1 cellular context compared by ENCODE assay signal in the genomic region with DNA sequence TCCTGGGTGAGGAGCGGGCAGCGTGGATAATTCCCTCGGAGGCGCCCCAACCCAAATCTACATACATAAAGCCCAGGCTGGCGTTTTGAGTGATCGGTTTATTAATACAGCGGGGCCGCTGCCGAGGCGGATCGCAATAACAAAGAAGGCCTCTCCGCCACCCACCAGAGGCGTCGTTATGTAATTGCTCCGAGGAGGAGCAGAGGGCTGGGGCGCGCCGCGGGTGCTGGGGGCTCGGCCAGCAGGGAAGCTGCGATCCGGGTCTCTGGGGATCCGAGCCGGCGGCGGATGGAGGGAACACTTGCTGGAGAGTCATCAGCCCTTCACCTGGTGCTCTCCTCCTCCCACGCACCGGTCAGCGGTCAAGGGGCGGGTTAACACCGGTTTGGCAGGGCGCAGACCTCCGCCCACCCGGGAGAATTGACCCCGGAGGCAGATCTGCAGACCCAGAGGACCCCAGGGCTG.
TF ChIP-seq lines count a peak whose summit lies in the region.

No MANE protein-coding gene starts in this region.

TF ChIP-seq in H1, 55 proteins besides CTCF, POLR2A, EP300 and RAD21 (continued from another document):
- TF ChIP-seq SP4 (IDR thresholded peaks at IDR 0.05; ENCODE audit: low read length) (no peak), KDM1A (IDR thresholded peaks at IDR 0.05; ENCODE audit: borderline replicate concordance, low read length) (no peak), SIN3A (conservative IDR thresholded peaks at IDR 0.05 in 1 of 2, IDR thresholded peaks at IDR 0.05 in 1 of 2; ENCODE audit: low read depth in 1 of 2, low read length in 2 of 2) (no peak), KDM4A (IDR thresholded peaks at IDR 0.05; ENCODE audit: low read depth, low read length, severe bottlenecking) (no peak), CHD1 (IDR thresholded peaks at IDR 0.05; ENCODE audit: low read depth, low read length) (no peak), EGR1 (IDR thresholded peaks at IDR 0.05; ENCODE audit: borderline replicate concordance, low read depth, low read length) (peak; percentile 76; the same call in 1 of the 2 replicates), JUND (IDR thresholded peaks at IDR 0.05; ENCODE audit: low read length) (no peak), BACH1 (IDR thresholded peaks at IDR 0.05; ENCODE audit: low read length) (no peak), KDM5A (IDR thresholded peaks at IDR 0.05; ENCODE audit: low read length) (no peak), TAF1 (IDR thresholded peaks at IDR 0.05; ENCODE audit: low read depth, low read length) (no peak), SP2 (IDR thresholded peaks at IDR 0.05; ENCODE audit: low read length) (no peak), CEBPB (IDR thresholded peaks at IDR 0.05; ENCODE audit: low read depth, low read length) (no peak), ASH2L (IDR thresholded peaks at IDR 0.05; ENCODE audit: low read length) (peak; percentile 20), JUN (IDR thresholded peaks at IDR 0.05; ENCODE audit: low read depth, low read length) (no peak), TEAD4 (IDR thresholded peaks at IDR 0.05; ENCODE audit: low read depth, low read length) (no peak), POU5F1 (IDR thresholded peaks at IDR 0.05; ENCODE audit: low read depth, low read length) (no peak), SAP30 (IDR thresholded peaks at IDR 0.05; ENCODE audit: insufficient read depth, insufficient replicate concordance, low read length) (no peak), PHF8 (conservative IDR thresholded peaks at IDR 0.05; ENCODE audit: low read depth, low read length) (no peak), RBBP5 (IDR thresholded peaks at IDR 0.05; ENCODE audit: borderline replicate concordance, low read depth, low read length) (0 out of 2 replicates have a peak, but pooled peaks have one; percentile 36), EZH2 (IDR thresholded peaks at IDR 0.05; ENCODE audit: low read depth, low read length, severe bottlenecking) (no peak)
- TF ChIP-seq, protein P1, sequence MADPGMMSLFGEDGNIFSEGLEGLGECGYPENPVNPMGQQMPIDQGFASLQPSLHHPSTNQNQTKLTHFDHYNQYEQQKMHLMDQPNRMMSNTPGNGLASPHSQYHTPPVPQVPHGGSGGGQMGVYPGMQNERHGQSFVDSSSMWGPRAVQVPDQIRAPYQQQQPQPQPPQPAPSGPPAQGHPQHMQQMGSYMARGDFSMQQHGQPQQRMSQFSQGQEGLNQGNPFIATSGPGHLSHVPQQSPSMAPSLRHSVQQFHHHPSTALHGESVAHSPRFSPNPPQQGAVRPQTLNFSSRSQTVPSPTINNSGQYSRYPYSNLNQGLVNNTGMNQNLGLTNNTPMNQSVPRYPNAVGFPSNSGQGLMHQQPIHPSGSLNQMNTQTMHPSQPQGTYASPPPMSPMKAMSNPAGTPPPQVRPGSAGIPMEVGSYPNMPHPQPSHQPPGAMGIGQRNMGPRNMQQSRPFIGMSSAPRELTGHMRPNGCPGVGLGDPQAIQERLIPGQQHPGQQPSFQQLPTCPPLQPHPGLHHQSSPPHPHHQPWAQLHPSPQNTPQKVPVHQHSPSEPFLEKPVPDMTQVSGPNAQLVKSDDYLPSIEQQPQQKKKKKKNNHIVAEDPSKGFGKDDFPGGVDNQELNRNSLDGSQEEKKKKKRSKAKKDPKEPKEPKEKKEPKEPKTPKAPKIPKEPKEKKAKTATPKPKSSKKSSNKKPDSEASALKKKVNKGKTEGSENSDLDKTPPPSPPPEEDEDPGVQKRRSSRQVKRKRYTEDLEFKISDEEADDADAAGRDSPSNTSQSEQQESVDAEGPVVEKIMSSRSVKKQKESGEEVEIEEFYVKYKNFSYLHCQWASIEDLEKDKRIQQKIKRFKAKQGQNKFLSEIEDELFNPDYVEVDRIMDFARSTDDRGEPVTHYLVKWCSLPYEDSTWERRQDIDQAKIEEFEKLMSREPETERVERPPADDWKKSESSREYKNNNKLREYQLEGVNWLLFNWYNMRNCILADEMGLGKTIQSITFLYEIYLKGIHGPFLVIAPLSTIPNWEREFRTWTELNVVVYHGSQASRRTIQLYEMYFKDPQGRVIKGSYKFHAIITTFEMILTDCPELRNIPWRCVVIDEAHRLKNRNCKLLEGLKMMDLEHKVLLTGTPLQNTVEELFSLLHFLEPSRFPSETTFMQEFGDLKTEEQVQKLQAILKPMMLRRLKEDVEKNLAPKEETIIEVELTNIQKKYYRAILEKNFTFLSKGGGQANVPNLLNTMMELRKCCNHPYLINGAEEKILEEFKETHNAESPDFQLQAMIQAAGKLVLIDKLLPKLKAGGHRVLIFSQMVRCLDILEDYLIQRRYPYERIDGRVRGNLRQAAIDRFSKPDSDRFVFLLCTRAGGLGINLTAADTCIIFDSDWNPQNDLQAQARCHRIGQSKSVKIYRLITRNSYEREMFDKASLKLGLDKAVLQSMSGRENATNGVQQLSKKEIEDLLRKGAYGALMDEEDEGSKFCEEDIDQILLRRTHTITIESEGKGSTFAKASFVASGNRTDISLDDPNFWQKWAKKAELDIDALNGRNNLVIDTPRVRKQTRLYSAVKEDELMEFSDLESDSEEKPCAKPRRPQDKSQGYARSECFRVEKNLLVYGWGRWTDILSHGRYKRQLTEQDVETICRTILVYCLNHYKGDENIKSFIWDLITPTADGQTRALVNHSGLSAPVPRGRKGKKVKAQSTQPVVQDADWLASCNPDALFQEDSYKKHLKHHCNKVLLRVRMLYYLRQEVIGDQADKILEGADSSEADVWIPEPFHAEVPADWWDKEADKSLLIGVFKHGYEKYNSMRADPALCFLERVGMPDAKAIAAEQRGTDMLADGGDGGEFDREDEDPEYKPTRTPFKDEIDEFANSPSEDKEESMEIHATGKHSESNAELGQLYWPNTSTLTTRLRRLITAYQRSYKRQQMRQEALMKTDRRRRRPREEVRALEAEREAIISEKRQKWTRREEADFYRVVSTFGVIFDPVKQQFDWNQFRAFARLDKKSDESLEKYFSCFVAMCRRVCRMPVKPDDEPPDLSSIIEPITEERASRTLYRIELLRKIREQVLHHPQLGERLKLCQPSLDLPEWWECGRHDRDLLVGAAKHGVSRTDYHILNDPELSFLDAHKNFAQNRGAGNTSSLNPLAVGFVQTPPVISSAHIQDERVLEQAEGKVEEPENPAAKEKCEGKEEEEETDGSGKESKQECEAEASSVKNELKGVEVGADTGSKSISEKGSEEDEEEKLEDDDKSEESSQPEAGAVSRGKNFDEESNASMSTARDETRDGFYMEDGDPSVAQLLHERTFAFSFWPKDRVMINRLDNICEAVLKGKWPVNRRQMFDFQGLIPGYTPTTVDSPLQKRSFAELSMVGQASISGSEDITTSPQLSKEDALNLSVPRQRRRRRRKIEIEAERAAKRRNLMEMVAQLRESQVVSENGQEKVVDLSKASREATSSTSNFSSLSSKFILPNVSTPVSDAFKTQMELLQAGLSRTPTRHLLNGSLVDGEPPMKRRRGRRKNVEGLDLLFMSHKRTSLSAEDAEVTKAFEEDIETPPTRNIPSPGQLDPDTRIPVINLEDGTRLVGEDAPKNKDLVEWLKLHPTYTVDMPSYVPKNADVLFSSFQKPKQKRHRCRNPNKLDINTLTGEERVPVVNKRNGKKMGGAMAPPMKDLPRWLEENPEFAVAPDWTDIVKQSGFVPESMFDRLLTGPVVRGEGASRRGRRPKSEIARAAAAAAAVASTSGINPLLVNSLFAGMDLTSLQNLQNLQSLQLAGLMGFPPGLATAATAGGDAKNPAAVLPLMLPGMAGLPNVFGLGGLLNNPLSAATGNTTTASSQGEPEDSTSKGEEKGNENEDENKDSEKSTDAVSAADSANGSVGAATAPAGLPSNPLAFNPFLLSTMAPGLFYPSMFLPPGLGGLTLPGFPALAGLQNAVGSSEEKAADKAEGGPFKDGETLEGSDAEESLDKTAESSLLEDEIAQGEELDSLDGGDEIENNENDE (IDR thresholded peaks at IDR 0.05; ENCODE audit: insufficient replicate concordance, low read length), result no peak
- TF ChIP-seq, protein P2, sequence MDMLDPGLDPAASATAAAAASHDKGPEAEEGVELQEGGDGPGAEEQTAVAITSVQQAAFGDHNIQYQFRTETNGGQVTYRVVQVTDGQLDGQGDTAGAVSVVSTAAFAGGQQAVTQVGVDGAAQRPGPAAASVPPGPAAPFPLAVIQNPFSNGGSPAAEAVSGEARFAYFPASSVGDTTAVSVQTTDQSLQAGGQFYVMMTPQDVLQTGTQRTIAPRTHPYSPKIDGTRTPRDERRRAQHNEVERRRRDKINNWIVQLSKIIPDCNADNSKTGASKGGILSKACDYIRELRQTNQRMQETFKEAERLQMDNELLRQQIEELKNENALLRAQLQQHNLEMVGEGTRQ (IDR thresholded peaks at IDR 0.05; ENCODE audit: low read length), result no peak
- TF ChIP-seq, protein P3, sequence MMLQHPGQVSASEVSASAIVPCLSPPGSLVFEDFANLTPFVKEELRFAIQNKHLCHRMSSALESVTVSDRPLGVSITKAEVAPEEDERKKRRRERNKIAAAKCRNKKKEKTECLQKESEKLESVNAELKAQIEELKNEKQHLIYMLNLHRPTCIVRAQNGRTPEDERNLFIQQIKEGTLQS (IDR thresholded peaks at IDR 0.05; ENCODE audit: insufficient read depth, low read depth, low read length), result no peak
TF ChIP-seq in H1: peak in this region for 3.
